1 cellular context compared by ENCODE assay signal in genomic region chr20:23232679-23233308, GRCh38.
TF ChIP-seq lines count a peak whose summit lies in the region.

No MANE protein-coding gene starts in this region.

TF ChIP-seq in HepG2, 621 proteins besides CTCF, POLR2A, EP300 and RAD21 (continued from another document):
- TF ChIP-seq, protein P1, sequence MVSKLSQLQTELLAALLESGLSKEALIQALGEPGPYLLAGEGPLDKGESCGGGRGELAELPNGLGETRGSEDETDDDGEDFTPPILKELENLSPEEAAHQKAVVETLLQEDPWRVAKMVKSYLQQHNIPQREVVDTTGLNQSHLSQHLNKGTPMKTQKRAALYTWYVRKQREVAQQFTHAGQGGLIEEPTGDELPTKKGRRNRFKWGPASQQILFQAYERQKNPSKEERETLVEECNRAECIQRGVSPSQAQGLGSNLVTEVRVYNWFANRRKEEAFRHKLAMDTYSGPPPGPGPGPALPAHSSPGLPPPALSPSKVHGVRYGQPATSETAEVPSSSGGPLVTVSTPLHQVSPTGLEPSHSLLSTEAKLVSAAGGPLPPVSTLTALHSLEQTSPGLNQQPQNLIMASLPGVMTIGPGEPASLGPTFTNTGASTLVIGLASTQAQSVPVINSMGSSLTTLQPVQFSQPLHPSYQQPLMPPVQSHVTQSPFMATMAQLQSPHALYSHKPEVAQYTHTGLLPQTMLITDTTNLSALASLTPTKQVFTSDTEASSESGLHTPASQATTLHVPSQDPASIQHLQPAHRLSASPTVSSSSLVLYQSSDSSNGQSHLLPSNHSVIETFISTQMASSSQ (IDR thresholded peaks at IDR 0.05; ENCODE audit: low read depth), result no peak
- TF ChIP-seq, protein P1 (CRISPR knock-in tag; IDR thresholded peaks at IDR 0.05; ENCODE audit: borderline replicate concordance), result 0 out of 2 replicates have a peak, but pooled peaks have one; percentile 46
